9 cellular contexts compared by ENCODE assay signal in the genomic region with DNA sequence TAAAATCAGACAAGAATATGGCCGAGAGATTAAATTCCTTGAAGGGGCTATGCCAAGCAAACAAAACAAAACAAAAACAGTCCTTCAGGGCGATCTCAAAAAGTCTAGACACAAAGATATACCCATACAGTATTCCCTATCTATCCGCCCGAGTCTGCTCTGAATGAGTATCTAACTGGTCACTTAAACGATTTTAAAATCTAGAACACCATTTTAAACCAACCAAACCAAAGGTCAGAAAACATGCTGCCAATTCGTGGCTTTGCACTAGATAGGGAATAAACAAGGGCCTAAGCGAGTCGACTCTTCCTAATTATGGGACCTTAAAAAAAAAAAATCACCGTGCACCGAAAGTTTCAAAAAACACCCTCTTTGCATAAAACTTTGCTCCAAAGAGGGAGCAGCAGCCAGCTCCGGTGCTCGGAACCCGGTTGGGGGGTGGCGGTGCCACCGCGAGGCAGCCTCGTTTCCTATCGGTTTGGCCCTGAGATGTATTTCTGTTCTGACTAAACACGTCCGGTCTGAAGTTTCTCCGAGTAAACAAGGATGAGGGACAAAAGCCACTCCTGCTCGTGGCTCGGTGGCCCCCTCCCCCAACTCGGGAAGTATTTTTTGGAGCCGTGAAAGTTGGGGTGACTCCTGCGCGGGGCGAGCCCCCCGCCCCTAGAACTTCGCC. TPM values are rescaled to one million over a fixed set of nuclear protein-coding genes. Genes with fewer than 3 reads are reported as not detected.
DNase-seq lines count a peak whose midpoint lies in the region; ATAC-seq lines count a peak whose summit lies in the region.
"Had no signal": no experiment of that assay in that cellular context is flagged by ENCODE, and none has a peak within 500 bp of the region (broad histone marks: within the 10 kb centered on the region; RNA-seq: fewer than 3 reads in every experiment).

No MANE protein-coding gene starts in this region.

- ATAC-seq in GM21717 (IDR thresholded peaks at IDR 0.05; ENCODE audit: unreplicated experiment), result peak; percentile 45

- peak; percentile 55 for DNase-seq in ELF-1 (ENCODE audit: low read depth, low spot score)
- DNase-seq in M059J (ENCODE audit: low read depth), result peak; percentile 63
- DNase-seq in activated CD4-positive, alpha-beta T cell treated with anti-CD3 and anti-CD28 coated beads, Interleukin-2, amount 50 U/mL, for 24 hours (ENCODE audit: low read depth in 1 of 2, low spot score in 1 of 2), result peak; percentile 62
- peak; percentile 83 for DNase-seq in dermis blood vessel endothelial cell
- peak; percentile 79 to 86 for DNase-seq in lung microvascular endothelial cell (ENCODE audit: low read depth in 2 of 2)
- peak; percentile 53 to 68 (median 55) for DNase-seq in stimulated activated CD4-positive, alpha-beta T cell treated with anti-CD3 and anti-CD28 coated beads, TNF-alpha, amount 100 ng/mL, for 24 hours (ENCODE audit: low read depth in 3 of 3)
- no peak for DNase-seq in SHP77 treated with DMSO at 0.1 percent for 48 hours (lab: John Stamatoyannopoulos, UW)

RNA-seq across cellular contexts. Expression of a gene that starts 1.8 kb away (rescaled TPM):
- 610 and 697 TPM in 2 replicates for total RNA-seq in M059J (2014; rRNA removed; shearing (Covaris generic))
- 250 and 594 TPM in 2 replicates for total RNA-seq in dermis blood vessel endothelial cell
- 90.1 and 104 TPM in 2 replicates for total RNA-seq in lung microvascular endothelial cell

RNA-seq across cellular contexts. Expression of a gene that starts 41.7 kb away (rescaled TPM):
- not detected in 2 replicates for total RNA-seq in M059J (2014; rRNA removed; shearing (Covaris generic))
- total RNA-seq in dermis blood vessel endothelial cell, result 0.05 TPM in 1 of 2 replicates, not detected in the other
- total RNA-seq in lung microvascular endothelial cell, result not detected in 2 replicates
- total RNA-seq: pulmonary artery endothelial cell had no signal
